21 cellular contexts compared by ENCODE assay signal in the genomic region with DNA sequence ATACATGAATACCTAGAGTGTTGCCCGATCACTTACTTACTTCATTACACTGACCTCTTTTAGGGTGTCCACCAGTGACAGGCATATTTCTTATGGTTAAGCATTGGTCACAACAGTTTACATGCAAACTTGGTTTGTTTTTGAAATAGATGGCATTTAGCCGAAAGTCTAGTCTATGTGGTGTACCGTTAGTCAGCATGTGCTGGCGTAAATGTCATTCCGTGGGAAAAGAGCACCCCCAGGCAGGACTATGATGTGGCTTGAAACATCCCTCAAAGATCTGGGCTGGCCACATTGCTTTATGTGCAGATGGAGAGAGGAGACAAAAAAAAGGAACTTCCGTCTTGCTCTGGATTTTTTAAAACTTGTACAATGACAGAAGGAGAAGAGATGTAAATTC.
DNase-seq lines count a peak whose midpoint lies in the region; ATAC-seq, FAIRE-seq and TF ChIP-seq lines count a peak whose summit lies in the region.
"Had no signal": no experiment of that assay in that cellular context is flagged by ENCODE, and none has a peak within 500 bp of the region (broad histone marks: within the 10 kb centered on the region; RNA-seq: fewer than 3 reads in every experiment).

No MANE protein-coding gene starts in this region.

- no peak overlapping the region for H3K27ac ChIP-seq in CD4-positive, alpha-beta T cell (ENCODE audit: low read depth, low read length)
- H3K27ac ChIP-seq: parathyroid adenoma, testis had no signal

- no peaks in the 10 kb centered on the region for H3K36me3 Mint-ChIP-seq in CD4-positive, alpha-beta T cell (ENCODE audit: low read depth)
- no peaks in the 10 kb centered on the region for H3K36me3 Mint-ChIP-seq in activated T-helper 17 cell treated with anti-CD3 and anti-CD28 coated beads, Interleukin-2, amount 50 U/mL, for 72 hours (ENCODE audit: low read depth)
- H3K36me3 Mint-ChIP-seq: natural killer cell had no signal

- H3K9me3 ChIP-seq in CD4-positive, alpha-beta T cell (ENCODE audit: control insufficient read depth, low read length): no peaks in the 10 kb centered on the region
- H3K9me3 ChIP-seq: BE2C, testis had no signal

- H3K27me3 Mint-ChIP-seq in CD4-positive, alpha-beta T cell: no peaks in the 10 kb centered on the region
- H3K27me3 Mint-ChIP-seq in activated T-helper 17 cell treated with anti-CD3 and anti-CD28 coated beads, Interleukin-2, amount 50 U/mL, for 72 hours: no peaks in the 10 kb centered on the region

- ATAC-seq in CD4-positive, alpha-beta T cell (ENCODE audit: poor library complexity): no peak
- peak; percentile 47 for ATAC-seq in activated T-helper 17 cell treated with anti-CD3 and anti-CD28 coated beads, Interleukin-2, amount 50 U/mL, for 72 hours (replicated peaks)
- ATAC-seq: natural killer cell had no signal

- no peak for DNase-seq in CD4-positive, alpha-beta T cell
- DNase-seq in HCEC 1CT (peak; percentile 82), fibroblast of the aortic adventitia (ENCODE audit: low read depth) (peak; percentile 10), NCI-H1436 treated with DMSO at 0.1 percent for 48 hours (lab: John Stamatoyannopoulos, UW) (no peak), HTR-8/SVneo (ENCODE audit: insufficient read length, low spot score) (no peak)
- no peak for DNase-seq in activated CD4-positive, CD25-positive, alpha-beta regulatory T cell treated with anti-CD3 and anti-CD28 coated beads, Interleukin-2, amount 50 U/mL, for 72 hours
- DNase-seq in stimulated activated CD4-positive, alpha-beta T cell treated with anti-CD3 and anti-CD28 coated beads, Interleukin-1b, Interleukin-23, amount 100 ng/mL, for 48 hours: no peak
- DNase-seq: activated effector memory CD4-positive, alpha-beta T cell treated with Interleukin-2 at 50 U/mL for 16 hours; BE2C; DMS153; kidney glomerular epithelial cell; natural killer cell; NCI-H2081 treated with DMSO at 0.1 percent for 48 hours; NCI-H526; SHP77; small intestine; testis had no signal

- no peak overlapping the region for H3K4me3 ChIP-seq in fibroblast of the aortic adventitia (ENCODE audit: low read depth, low read length)
- H3K4me3 ChIP-seq: testis had no signal

- no peaks in the 10 kb centered on the region for H3K9me3 Mint-ChIP-seq in CD4-positive, alpha-beta T cell
- H3K9me3 Mint-ChIP-seq in activated T-helper 17 cell treated with anti-CD3 and anti-CD28 coated beads, Interleukin-2, amount 50 U/mL, for 72 hours: no peaks in the 10 kb centered on the region
- H3K9me3 Mint-ChIP-seq: natural killer cell; T-helper 1 cell treated with Interleukin-12 subunit alpha and Interleukin-12 subunit beta and Interleukin-4 antibody, amounts not matched to agents 30 μg/mL and 1 μg/mL, for 36 hours had no signal

- POLR2A ChIA-PET in CD4-positive, alpha-beta T cell (lab: Charles Lee): interaction anchor here (0.6 kb wide), 1 partner anchor 10 kb away, joined by 6 read pairs; no protein-coding TSS in a partner anchor

- H3K4me3 Mint-ChIP-seq in CD4-positive, alpha-beta T cell: no peak overlapping the region
- H3K4me3 Mint-ChIP-seq in activated T-helper 17 cell treated with anti-CD3 and anti-CD28 coated beads, Interleukin-2, amount 50 U/mL, for 72 hours: peak overlapping the region; percentile 89
- H3K4me3 Mint-ChIP-seq: natural killer cell; T-helper 1 cell treated with Interleukin-12 subunit alpha and Interleukin-12 subunit beta and Interleukin-4 antibody, amounts not matched to agents 30 μg/mL and 1 μg/mL, for 36 hours had no signal

- intact Hi-C loops in CD4-positive, alpha-beta T cell (cut with DNase I, micrococcal nuclease): loop anchor here in 1 of 2 experiments (5.0 kb wide), 1 partner anchor 71 kb away; no protein-coding TSS in a partner anchor

- TF ChIP-seq CTCF in CD4-positive, alpha-beta T cell (IDR thresholded peaks at IDR 0.05): no peak
- TF ChIP-seq CTCF in fibroblast of the aortic adventitia (IDR thresholded peaks at IDR 0.05; ENCODE audit: insufficient read depth, low read length): no peak

- H3K27me3 ChIP-seq in CD4-positive, alpha-beta T cell (ENCODE audit: control insufficient read depth, insufficient read depth, low read length): no peaks in the 10 kb centered on the region
- H3K27me3 ChIP-seq: BE2C, testis had no signal

- CTCF ChIA-PET in CD4-positive, alpha-beta T cell (lab: Charles Lee): no interaction called here

- no peak for FAIRE-seq in HTR-8/SVneo (lab: Jason Lieb, UNC)
- FAIRE-seq: frontal cortex, small intestine had no signal

- peaks cover 72% of the 10 kb centered on the region for H3K4me1 Mint-ChIP-seq in CD4-positive, alpha-beta T cell (ENCODE audit: low read depth)
- peaks cover 34% of the 10 kb centered on the region for H3K4me1 Mint-ChIP-seq in activated T-helper 17 cell treated with anti-CD3 and anti-CD28 coated beads, Interleukin-2, amount 50 U/mL, for 72 hours

- peak overlapping the region; percentile 84 for H3K27ac Mint-ChIP-seq in CD4-positive, alpha-beta T cell
- H3K27ac Mint-ChIP-seq in activated T-helper 17 cell treated with anti-CD3 and anti-CD28 coated beads, Interleukin-2, amount 50 U/mL, for 72 hours: peak overlapping the region; percentile 32
- H3K27ac Mint-ChIP-seq: natural killer cell; T-helper 1 cell treated with Interleukin-12 subunit alpha and Interleukin-12 subunit beta and Interleukin-4 antibody, amounts not matched to agents 30 μg/mL and 1 μg/mL, for 36 hours had no signal

Comparison
In these comparisons a context has a peak if more than half of its experiments do, and no peak if none do; other contexts are left out.
1. DNase-seq: peak in HCEC 1CT (single experiment) and fibroblast of the aortic adventitia (single experiment); none in CD4-positive, alpha-beta T cell (0 of 10), activated CD4-positive, CD25-positive, alpha-beta regulatory T cell treated with anti-CD3 and anti-CD28 coated beads, Interleukin-2, amount 50 U/mL, for 72 hours (single experiment), NCI-H1436 treated with DMSO at 0.1 percent for 48 hours (single experiment), HTR-8/SVneo (single experiment) and stimulated activated CD4-positive, alpha-beta T cell treated with anti-CD3 and anti-CD28 coated beads, Interleukin-1b, Interleukin-23, amount 100 ng/mL, for 48 hours (single experiment).